12 cellular contexts compared by ENCODE assay signal in the genomic region with DNA sequence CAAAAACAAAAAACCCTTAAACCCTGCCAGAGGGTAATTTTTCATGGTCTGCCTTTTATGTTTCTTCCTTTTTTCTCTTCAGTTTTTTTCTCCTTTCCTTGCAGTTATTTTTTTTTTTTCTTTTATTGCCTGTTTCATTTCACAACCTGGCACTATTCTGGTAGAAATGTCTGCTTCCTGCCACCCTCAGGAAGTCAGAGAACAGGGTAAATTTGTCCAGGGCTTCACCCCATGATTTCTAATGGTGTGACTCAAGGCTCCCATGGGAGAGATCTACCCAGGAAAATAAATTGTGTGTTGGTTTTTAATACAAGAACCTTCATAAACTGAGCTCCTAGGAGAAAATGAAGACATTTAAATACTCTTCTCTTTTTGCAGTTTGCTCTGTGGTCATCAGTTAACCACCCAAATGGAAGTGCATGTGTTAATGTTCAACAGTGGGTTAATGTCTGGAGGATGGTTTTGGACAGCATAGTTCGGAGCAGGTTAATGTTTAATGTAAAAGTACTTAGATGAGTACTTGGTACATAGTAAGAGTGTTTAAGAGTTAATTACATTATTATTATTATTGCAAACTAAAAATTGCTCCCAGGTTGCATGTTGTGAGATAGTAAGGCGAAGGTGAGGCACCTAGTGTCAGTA. TPM values are rescaled to one million over a fixed set of nuclear protein-coding genes. Genes with fewer than 3 reads are reported as not detected.
A peak's percentile ranks its signal among the peaks of the same experiment; 100 is the strongest.
DNase-seq lines count a peak whose midpoint lies in the region; ATAC-seq lines count a peak whose summit lies in the region.
"Had no signal": no experiment of that assay in that cellular context is flagged by ENCODE, and none has a peak within 500 bp of the region (broad histone marks: within the 10 kb centered on the region; RNA-seq: fewer than 3 reads in every experiment).

No MANE protein-coding gene starts in this region.

- peaks cover 23 to 27% of the 10 kb centered on the region in 2 donors for H3K27me3 Mint-ChIP-seq in effector memory CD8-positive, alpha-beta T cell

- intact Hi-C loops in left colon (cut with DNase I, micrococcal nuclease), result no loop called here

- H3K4me1 ChIP-seq in SJCRH30, result peaks cover 3% of the 10 kb centered on the region

- no peak overlapping the region for H3K4me3 ChIP-seq in SJCRH30

- H3K27ac Mint-ChIP-seq in effector memory CD8-positive, alpha-beta T cell, result no peak overlapping the region

- DNase-seq in AML-193 (lab: John Stamatoyannopoulos, UW), result peak; percentile 8 to 26
- no peak for DNase-seq in left colon
- no peak for DNase-seq in NCI-H2171 (lab: John Stamatoyannopoulos, UW)
- DNase-seq in SJCRH30, result no peak
- no peak for DNase-seq in effector memory CD8-positive, alpha-beta T cell
- no peak for DNase-seq in activated T-cell treated with anti-CD3 and anti-CD28 coated beads, Interleukin-2, amount 50 U/mL, for 1 hour
- DNase-seq: activated CD4-positive, alpha-beta T cell treated with anti-CD3 and anti-CD28 coated beads, Interleukin-2, amount 50 U/mL, for 1 hour; IMR-90; occipital lobe had no signal

- H3K27ac ChIP-seq in SJCRH30, result no peak overlapping the region
- H3K27ac ChIP-seq: C4-2B had no signal

- H3K36me3 Mint-ChIP-seq in effector memory CD8-positive, alpha-beta T cell (ENCODE audit: insufficient read depth), result no peaks in the 10 kb centered on the region

- H3K27me3 ChIP-seq in SJCRH30, result no peaks in the 10 kb centered on the region

- H3K36me3 ChIP-seq in SJCRH30, result no peaks in the 10 kb centered on the region

- H3K9me3 ChIP-seq in SJCRH30 (replicated peaks), result no peaks in the 10 kb centered on the region

- no peaks in the 10 kb centered on the region for H3K4me1 Mint-ChIP-seq in effector memory CD8-positive, alpha-beta T cell (ENCODE audit: low read depth in 2 of 2)

- ATAC-seq in GM21390 (IDR thresholded peaks at IDR 0.05; ENCODE audit: unreplicated experiment) (peak; percentile 71), HG03521 (IDR thresholded peaks at IDR 0.05; ENCODE audit: unreplicated experiment) (peak; percentile 73), left colon (peak; percentile 52)
- no peak for ATAC-seq in effector memory CD8-positive, alpha-beta T cell (replicated peaks)

- no peaks in the 10 kb centered on the region for H3K9me3 Mint-ChIP-seq in effector memory CD8-positive, alpha-beta T cell

- H3K4me3 Mint-ChIP-seq in effector memory CD8-positive, alpha-beta T cell, result no peak overlapping the region

RNA-seq across cellular contexts. Expression of a gene that starts 45.9 kb away (rescaled TPM):
- total RNA-seq in left colon, result 1 to 10 TPM; 2.8 to 4.1 TPM
- total RNA-seq in SJCRH30 (2014; rRNA removed; shearing (Covaris generic)), result 5.5 and 5.9 TPM in 2 replicates

Comparison
In these comparisons a context has a peak if more than half of its experiments do, and no peak if none do; other contexts are left out.
1. DNase-seq: peak in AML-193 (2 of 2); none in left colon (0 of 2), NCI-H2171 (single experiment), SJCRH30 (0 of 2), effector memory CD8-positive, alpha-beta T cell (0 of 3) and activated T-cell treated with anti-CD3 and anti-CD28 coated beads, Interleukin-2, amount 50 U/mL, for 1 hour (single experiment).